ENCODE assay signal across 13 cellular contexts in genomic region chr5:10310073-10310779, GRCh38. TPM values are rescaled to one million over a fixed set of nuclear protein-coding genes. Genes with fewer than 3 reads are reported as not detected.
DNase-seq lines count a peak whose midpoint lies in the region; ATAC-seq, FAIRE-seq and TF ChIP-seq lines count a peak whose summit lies in the region.
"Had no signal": no experiment of that assay in that cellular context is flagged by ENCODE, and none has a peak within 500 bp of the region (broad histone marks: within the 10 kb centered on the region; RNA-seq: fewer than 3 reads in every experiment).

No MANE protein-coding gene starts in this region.

- no peaks in the 10 kb centered on the region for H3K36me3 Mint-ChIP-seq in astrocyte (ENCODE audit: low read depth, unreplicated experiment)

- H3K36me3 ChIP-seq in astrocyte (ENCODE audit: insufficient read depth, low read length) (no peaks in the 10 kb centered on the region), lower lobe of right lung (no peaks in the 10 kb centered on the region)
- H3K36me3 ChIP-seq: heart left ventricle had no signal

- FAIRE-seq in astrocyte (lab: Jason Lieb, UNC), result no peak

- H3K4me3 ChIP-seq in astrocyte (ENCODE audit: insufficient read depth, low read depth, low read length) (no peak overlapping the region), lower lobe of right lung (no peak overlapping the region)
- H3K4me3 ChIP-seq: heart left ventricle had no signal

- H3K79me2 ChIP-seq in astrocyte (ENCODE audit: insufficient read depth, low read length), result no peaks in the 10 kb centered on the region

- H3K4me1 ChIP-seq in astrocyte (ENCODE audit: insufficient read depth, low read length) (peaks cover 11% of the 10 kb centered on the region), lower lobe of right lung (peaks cover 9% of the 10 kb centered on the region)

- DNase-seq in HT-29 (ENCODE audit: low spot score) (peak; percentile 63), astrocyte (ENCODE audit: low read depth) (peak; percentile 48), left colon (peak in 1 of 2 donors; percentile 73), substantia nigra (lab: John Stamatoyannopoulos, UW) (no peak), lower lobe of right lung (no peak), left cardiac atrium (no peak), putamen (ENCODE audit: low spot score) (no peak)
- DNase-seq: activated B cell treated with CpG ODN at 0.5 μM for 24 hours; activated naive CD8-positive, alpha-beta T cell treated with anti-CD3 and anti-CD28 coated beads, Interleukin-2, amount 50 U/mL, for 24 hours; heart left ventricle; NCI-H2029; stimulated activated naive CD4-positive, alpha-beta T cell had no signal

- peaks cover 4% of the 10 kb centered on the region for H3K9me3 Mint-ChIP-seq in astrocyte (ENCODE audit: unreplicated experiment)
- H3K9me3 Mint-ChIP-seq: activated B cell treated with CpG ODN at 0.5 μM for 24 hours; activated naive CD8-positive, alpha-beta T cell treated with anti-CD3 and anti-CD28 coated beads, Interleukin-2, amount 50 U/mL, for 24 hours had no signal

- no peak overlapping the region for H3K9ac ChIP-seq in astrocyte (ENCODE audit: low read length)

- peaks cover 26% of the 10 kb centered on the region for H3K4me1 Mint-ChIP-seq in astrocyte (ENCODE audit: low read depth, unreplicated experiment)

- TF ChIP-seq CTCF in C4-2B (conservative IDR thresholded peaks at IDR 0.05) (no peak), astrocyte (IDR thresholded peaks at IDR 0.05; ENCODE audit: insufficient read depth, low read depth, low read length) (no peak), lower lobe of right lung (IDR thresholded peaks at IDR 0.05) (no peak)

- H3K27ac Mint-ChIP-seq in astrocyte (ENCODE audit: unreplicated experiment), result peak overlapping the region; percentile 30
- H3K27ac Mint-ChIP-seq: activated B cell treated with CpG ODN at 0.5 μM for 24 hours; activated naive CD8-positive, alpha-beta T cell treated with anti-CD3 and anti-CD28 coated beads, Interleukin-2, amount 50 U/mL, for 24 hours had no signal

- H2AFZ ChIP-seq in astrocyte (ENCODE audit: low read depth, low read length), result no peak overlapping the region

- H3K9me3 ChIP-seq in astrocyte (ENCODE audit: insufficient read depth, low read depth, low read length), result no peaks in the 10 kb centered on the region
- no peaks in the 10 kb centered on the region for H3K9me3 ChIP-seq in lower lobe of right lung
- H3K9me3 ChIP-seq: heart left ventricle had no signal

- peaks cover 7% of the 10 kb centered on the region for H3K27me3 Mint-ChIP-seq in astrocyte (ENCODE audit: low read depth, unreplicated experiment)

- intact Hi-C loops in left colon (cut with DNase I, micrococcal nuclease) (no loop called here), lower lobe of right lung (cut with DNase I) (no loop called here), left cardiac atrium (cut with DNase I) (no loop called here)

- no peak overlapping the region for H3K4me3 Mint-ChIP-seq in astrocyte (ENCODE audit: unreplicated experiment)
- H3K4me3 Mint-ChIP-seq: activated B cell treated with CpG ODN at 0.5 μM for 24 hours; activated naive CD8-positive, alpha-beta T cell treated with anti-CD3 and anti-CD28 coated beads, Interleukin-2, amount 50 U/mL, for 24 hours had no signal

- peaks cover 5% of the 10 kb centered on the region for H4K20me1 ChIP-seq in astrocyte (ENCODE audit: insufficient read depth, low read length)

- ATAC-seq in left colon (peak; percentile 29), lower lobe of right lung (no peak), left cardiac atrium (no peak)
- ATAC-seq: heart left ventricle had no signal

- peak overlapping the region; percentile 40 for H3K4me2 ChIP-seq in astrocyte (ENCODE audit: low read length)

- H3K27me3 ChIP-seq in astrocyte (ENCODE audit: insufficient read depth, low read length) (no peaks in the 10 kb centered on the region), lower lobe of right lung (ENCODE audit: low read depth) (no peaks in the 10 kb centered on the region)
- H3K27me3 ChIP-seq: heart left ventricle had no signal

- H3K27ac ChIP-seq in C4-2B (peak overlapping the region; percentile 90), astrocyte (ENCODE audit: low read depth, low read length) (no peak overlapping the region), substantia nigra (ENCODE audit: low read depth, low read length, poor library complexity, severe bottlenecking) (no peak overlapping the region), lower lobe of right lung (no peak overlapping the region)
- H3K27ac ChIP-seq: heart left ventricle had no signal

RNA-seq across cellular contexts. Expression of gene CMBL, which starts 2.5 kb away (rescaled TPM):
- total RNA-seq in HT-29 (2014; rRNA removed; shearing (Covaris generic)), result 8.7 and 12.9 TPM in 2 replicates
- total RNA-seq in astrocyte (32.6 and 39.7 TPM in 2 replicates), left colon (100 to 1,000 TPM; 172 to 182 TPM), lower lobe of right lung (21.7 TPM), left cardiac atrium (10 to 100 TPM; 23.9 to 39.5 TPM)
- total RNA-seq: activated B cell treated with CpG ODN at 0.5 μM for 24 hours had no signal

RNA-seq across cellular contexts. Expression of gene MARCHF6, which starts 43.3 kb away (rescaled TPM):
- 83.0 and 107 TPM in 2 replicates for total RNA-seq in HT-29 (2014; rRNA removed; shearing (Covaris generic))
- total RNA-seq in astrocyte (139 and 142 TPM in 2 replicates), left colon (100 to 1,000 TPM; 153 to 168 TPM), lower lobe of right lung (136 TPM), left cardiac atrium (100 to 1,000 TPM; 140 to 160 TPM)

Comparison
In these comparisons a context has a peak if more than half of its experiments do, and no peak if none do; other contexts are left out.
1. DNase-seq: peak in HT-29 (single experiment) and astrocyte (single experiment); none in substantia nigra (0 of 49), lower lobe of right lung (single experiment), left cardiac atrium (single experiment) and putamen (single experiment).